1 cellular context compared by ENCODE assay signal in genomic region chr20:46652699-46653098, GRCh38.
TF ChIP-seq lines count a peak whose summit lies in the region.

No MANE protein-coding gene starts in this region.

TF ChIP-seq in K562, 482 proteins besides CTCF, POLR2A, EP300 and RAD21:
- peak; percentile 47 for TF ChIP-seq RBM25 (IDR thresholded peaks at IDR 0.05; ENCODE audit: low read depth, low read length, severe bottlenecking)
- TF ChIP-seq TARDBP (IDR thresholded peaks at IDR 0.05): no peak
